ENCODE assay signal across 27 cellular contexts in the genomic region with DNA sequence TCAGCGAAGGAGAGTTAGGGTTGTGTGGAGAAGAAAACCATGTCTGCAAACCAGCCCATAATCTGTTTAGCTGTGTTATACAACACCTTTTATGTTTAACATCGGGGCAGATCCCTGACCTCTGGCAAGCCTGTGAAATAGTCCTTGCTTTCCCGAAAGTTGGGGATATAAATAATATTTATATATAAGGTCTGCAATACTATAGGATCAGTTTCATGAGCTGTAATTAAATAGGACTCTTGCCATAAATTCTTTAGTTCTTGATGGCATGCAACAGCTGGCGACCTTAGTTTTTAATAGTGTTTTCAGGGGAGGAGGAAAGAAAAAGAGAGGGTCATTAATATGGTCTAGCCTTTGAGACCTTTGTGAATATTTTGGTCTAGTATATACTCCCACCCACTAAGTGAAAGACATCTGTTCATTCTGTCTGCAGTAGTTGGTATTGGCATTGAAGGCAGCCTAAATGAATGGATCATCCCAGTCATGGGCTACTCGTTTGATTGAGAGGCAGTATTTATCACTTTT.
"Had no signal": no experiment of that assay in that cellular context is flagged by ENCODE, and none has a peak within 500 bp of the region (broad histone marks: within the 10 kb centered on the region; RNA-seq: fewer than 3 reads in every experiment).

No MANE protein-coding gene starts in this region.

- H3K4me3 ChIP-seq: K562, PC-9, SK-N-MC had no signal

- DNase-seq: activated CD4-positive, alpha-beta memory T cell treated with anti-CD3 and anti-CD28 coated beads for 36 hours; activated CD4-positive, alpha-beta T cell treated with anti-CD3 and anti-CD28 coated beads for 36 hours; activated CD4-positive, alpha-beta T cell treated with anti-CD3 and anti-CD28 coated beads, Interleukin-2, amount 50 U/mL, for 1 hour; activated CD8-positive, alpha-beta memory T cell treated with anti-CD3 and anti-CD28 coated beads, Interleukin-2, amount 50 U/mL, for 4 hours; activated gamma-delta T cell treated with Interleukin-2 at 50 U/mL for 16 hours; activated naive CD4-positive, alpha-beta T cell treated with anti-CD3 and anti-CD28 coated beads for 36 hours; activated T-cell treated with anti-CD3 and anti-CD28 coated beads for 4 hours; activated T-cell treated with anti-CD3 and anti-CD28 coated beads, Interleukin-2, amount 50 U/mL, for 4 hours; anterior cingulate cortex; caudate nucleus; cerebellar nuclear complex; NCI-H1092; NCI-H1436 treated with DMSO at 0.1 percent for 48 hours; NCI-H1694 treated with DMSO at 0.1 percent for 48 hours; NCI-H2029; NCI-H2227 treated with DMSO at 0.1 percent for 48 hours; NCI-H446; NCI-H510A treated with DMSO at 0.1 percent for 48 hours; NCI-H748 treated with DMSO at 0.1 percent for 48 hours; NK-92 treated with Interleukin-12 subunit alpha and Interleukin-12 subunit beta, amount 100 ng/mL, for 24 hours; PC-9; Right ventricle myocardium superior had no signal

- ATAC-seq: activated CD4-positive, alpha-beta T cell treated with anti-CD3 and anti-CD28 coated beads for 36 hours; activated CD4-positive, CD25-positive, alpha-beta regulatory T cell treated with anti-CD3 and anti-CD28 coated beads, Interleukin-2, amount 50 U/mL, for 24 hours; activated naive CD4-positive, alpha-beta T cell treated with anti-CD3 and anti-CD28 coated beads, Interleukin-2, amount 50 U/mL, for 72 hours; activated T-cell treated with anti-CD3 and anti-CD28 coated beads, Interleukin-2, amount 50 U/mL, for 4 hours; K562; WTC11 had no signal
